Comparison of ENCODE assay signal across 8 cellular contexts in the genomic region with DNA sequence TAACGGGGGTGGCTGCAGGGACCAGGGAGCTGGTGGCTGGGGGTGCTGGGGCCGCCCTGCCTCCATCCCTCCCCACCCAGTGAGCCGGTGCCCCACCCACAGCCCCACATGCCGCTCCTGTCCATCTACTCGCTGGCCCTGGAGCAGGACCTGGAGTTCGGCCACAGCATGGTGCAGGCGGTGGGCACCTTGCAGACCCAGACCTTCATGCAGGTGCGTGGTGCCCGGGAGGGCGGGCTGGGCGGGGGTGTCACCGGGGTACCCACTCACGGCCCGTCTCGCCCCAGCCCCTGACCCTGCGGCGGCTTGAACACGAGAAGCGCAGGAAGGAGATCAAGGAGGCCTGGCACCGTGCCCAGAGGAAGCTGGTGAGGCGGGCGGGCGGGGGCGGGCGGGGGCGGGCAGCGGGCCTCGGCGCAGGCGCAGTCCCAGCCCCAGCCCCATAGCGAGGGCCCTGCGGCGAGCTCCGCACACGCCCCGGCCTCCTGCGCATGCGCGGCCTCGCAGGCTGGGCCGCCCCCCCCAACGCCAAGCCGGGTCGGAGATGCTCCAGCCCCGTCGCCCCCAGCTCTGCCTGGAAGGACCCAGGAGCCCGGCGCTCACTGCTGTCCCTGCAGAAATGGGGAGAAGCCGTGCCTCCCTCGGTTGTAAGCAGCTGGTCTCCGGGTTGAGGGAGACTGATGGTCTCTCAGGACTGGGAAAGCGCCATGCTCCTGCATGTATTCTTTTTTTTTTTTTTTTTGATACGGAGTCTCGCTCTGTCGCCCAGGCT.
A peak's percentile ranks its signal among the peaks of the same experiment; 100 is the strongest.
DNase-seq lines count a peak whose midpoint lies in the region; ATAC-seq and TF ChIP-seq lines count a peak whose summit lies in the region.

No MANE protein-coding gene starts in this region.

- H3K4me1 ChIP-seq in rectal smooth muscle tissue (ENCODE audit: control insufficient read depth, insufficient read depth, low read length): no peaks in the 10 kb centered on the region

- ATAC-seq in HG02981 (IDR thresholded peaks at IDR 0.05; ENCODE audit: unreplicated experiment): peak; percentile 37
- ATAC-seq in HG02973 (IDR thresholded peaks at IDR 0.05; ENCODE audit: unreplicated experiment): no peak

- H3K36me3 ChIP-seq in rectal smooth muscle tissue (ENCODE audit: control insufficient read depth, insufficient read depth, low read length): no peaks in the 10 kb centered on the region

- H3K9ac ChIP-seq in rectal smooth muscle tissue (ENCODE audit: low read length): no peak overlapping the region

- H3K4me3 ChIP-seq in coronary artery (peak overlapping the region; percentile 45), rectal smooth muscle tissue (ENCODE audit: low read length) (peak overlapping the region; percentile 37)

- H3K27ac ChIP-seq in coronary artery (peak overlapping the region in 1 of 2 donors; percentile 16), rectal smooth muscle tissue (ENCODE audit: low read depth, low read length) (no peak overlapping the region)

- TF ChIP-seq CTCF in coronary artery (IDR thresholded peaks at IDR 0.05): no peak

- peak; percentile 58 for DNase-seq in DMS 273 treated with DMSO at 0.1 percent for 48 hours (lab: John Stamatoyannopoulos, UW)
- DNase-seq in NCI-H446 treated with DMSO at 0.1 percent for 48 hours (lab: John Stamatoyannopoulos, UW): peak; percentile 78
- peak; percentile 84 for DNase-seq in activated CD4-positive, alpha-beta T cell treated with anti-CD3 and anti-CD28 coated beads for 48 hours
- no peak for DNase-seq in coronary artery (ENCODE audit: low spot score)
- no peak for DNase-seq in iPS-NIHi11 (ENCODE audit: low spot score)

- peaks cover 11% of the 10 kb centered on the region for H3K27me3 ChIP-seq in rectal smooth muscle tissue (ENCODE audit: control insufficient read depth, insufficient read depth, low read length)

Comparison
In these comparisons a context has a peak if more than half of its experiments do, and no peak if none do; other contexts are left out.
1. DNase-seq: peak in DMS 273 treated with DMSO at 0.1 percent for 48 hours (single experiment), NCI-H446 treated with DMSO at 0.1 percent for 48 hours (single experiment) and activated CD4-positive, alpha-beta T cell treated with anti-CD3 and anti-CD28 coated beads for 48 hours (single experiment); none in coronary artery (single experiment) and iPS-NIHi11 (single experiment).